Comparison of ENCODE assay signal across 11 cellular contexts in genomic region chr1:6360517-6360916, GRCh38. TPM values are rescaled to one million over a fixed set of nuclear protein-coding genes. Genes with fewer than 3 reads are reported as not detected.
DNase-seq lines count a peak whose midpoint lies in the region; ATAC-seq and TF ChIP-seq lines count a peak whose summit lies in the region.
"Had no signal": no experiment of that assay in that cellular context is flagged by ENCODE, and none has a peak within 500 bp of the region (broad histone marks: within the 10 kb centered on the region; RNA-seq: fewer than 3 reads in every experiment).

No MANE protein-coding gene starts in this region.

- ATAC-seq in left colon: peak; percentile 27
- no peak for ATAC-seq in stimulated activated effector memory CD8-positive, alpha-beta T cell treated with anti-CD3 and anti-CD28 coated beads, Interleukin-12 subunit alpha, Interleukin-12 subunit beta, amount 100 ng/mL, for 72 hours

- H3K4me3 Mint-ChIP-seq in stimulated activated effector memory CD8-positive, alpha-beta T cell treated with anti-CD3 and anti-CD28 coated beads, Interleukin-12 subunit alpha, Interleukin-12 subunit beta, amount 100 ng/mL, for 72 hours: no peak overlapping the region

- peak overlapping the region; percentile 55 for H3K27ac ChIP-seq in WERI-Rb-1
- H3K27ac ChIP-seq: 22Rv1 had no signal

- peaks cover 3% of the 10 kb centered on the region; the same call in 1 of the 2 replicates for H3K36me3 ChIP-seq in WERI-Rb-1

- no peak overlapping the region for H3K4me3 ChIP-seq in WERI-Rb-1 (ENCODE audit: low read depth, low read length)

- peak overlapping the region; percentile 97 for H3K27ac Mint-ChIP-seq in stimulated activated effector memory CD8-positive, alpha-beta T cell treated with anti-CD3 and anti-CD28 coated beads, Interleukin-12 subunit alpha, Interleukin-12 subunit beta, amount 100 ng/mL, for 72 hours

- peaks cover 58% of the 10 kb centered on the region for H3K4me1 Mint-ChIP-seq in stimulated activated effector memory CD8-positive, alpha-beta T cell treated with anti-CD3 and anti-CD28 coated beads, Interleukin-12 subunit alpha, Interleukin-12 subunit beta, amount 100 ng/mL, for 72 hours

- H3K9me3 Mint-ChIP-seq in stimulated activated effector memory CD8-positive, alpha-beta T cell treated with anti-CD3 and anti-CD28 coated beads, Interleukin-12 subunit alpha, Interleukin-12 subunit beta, amount 100 ng/mL, for 72 hours: no peaks in the 10 kb centered on the region

- no peaks in the 10 kb centered on the region for H3K27me3 ChIP-seq in WERI-Rb-1 (ENCODE audit: insufficient read depth, low read depth, severe bottlenecking)

- peak; percentile 69 for DNase-seq in NCI-H82 (lab: John Stamatoyannopoulos, UW)
- no peak for DNase-seq in NCI-H82 treated with DMSO at 0.1 percent for 48 hours (lab: John Stamatoyannopoulos, UW; ENCODE audit: unreplicated experiment)
- peak; percentile 38 for DNase-seq in WERI-Rb-1
- peak in 1 of 2 donors; percentile 46 for DNase-seq in left colon
- DNase-seq in stimulated activated effector memory CD8-positive, alpha-beta T cell treated with anti-CD3 and anti-CD28 coated beads, Interleukin-12 subunit alpha, Interleukin-12 subunit beta, amount 100 ng/mL, for 72 hours (ENCODE audit: low spot score in 2 of 2): no peak
- DNase-seq in DMS 273 (lab: John Stamatoyannopoulos, UW; ENCODE audit: unreplicated experiment): no peak
- no peak for DNase-seq in islet precursor cell
- DNase-seq in NCI-H1417 treated with DMSO at 0.1 percent for 48 hours (lab: John Stamatoyannopoulos, UW): no peak
- DNase-seq: NCI-H1417, SHP77 had no signal

- no peaks in the 10 kb centered on the region for H3K9me3 ChIP-seq in WERI-Rb-1 (ENCODE audit: severe bottlenecking)

- intact Hi-C loops in left colon (cut with DNase I, micrococcal nuclease): loop anchor here in 1 of 2 donors (5.0 kb wide), 1 partner anchor 42 kb away; no protein-coding TSS in a partner anchor

- peaks cover 13% of the 10 kb centered on the region for H3K36me3 Mint-ChIP-seq in stimulated activated effector memory CD8-positive, alpha-beta T cell treated with anti-CD3 and anti-CD28 coated beads, Interleukin-12 subunit alpha, Interleukin-12 subunit beta, amount 100 ng/mL, for 72 hours

- TF ChIP-seq CTCF in WERI-Rb-1 (IDR thresholded peaks at IDR 0.05; ENCODE audit: low read depth, low read length): no peak

RNA-seq across cellular contexts. Expression of gene ACOT7, which starts 33.0 kb away (rescaled TPM):
- total RNA-seq in left colon: 10 to 100 TPM; 50.4 to 58.0 TPM

RNA-seq across cellular contexts. Expression of gene HES2, which starts 59.2 kb away (rescaled TPM):
- 10 to 100 TPM; 29.4 to 34.0 TPM for total RNA-seq in left colon

Comparison
In these comparisons a context has a peak if more than half of its experiments do, and no peak if none do; other contexts are left out.
1. DNase-seq: peak in NCI-H82 (single experiment) and WERI-Rb-1 (single experiment); none in NCI-H82 treated with DMSO at 0.1 percent for 48 hours (single experiment), stimulated activated effector memory CD8-positive, alpha-beta T cell treated with anti-CD3 and anti-CD28 coated beads, Interleukin-12 subunit alpha, Interleukin-12 subunit beta, amount 100 ng/mL, for 72 hours (0 of 2), DMS 273 (single experiment), islet precursor cell (single experiment) and NCI-H1417 treated with DMSO at 0.1 percent for 48 hours (single experiment).